ENCODE assay signal across 23 cellular contexts in genomic region chr3:118127992-118128391, GRCh38.
DNase-seq lines count a peak whose midpoint lies in the region; ATAC-seq and TF ChIP-seq lines count a peak whose summit lies in the region.
"Had no signal": no experiment of that assay in that cellular context is flagged by ENCODE, and none has a peak within 500 bp of the region (broad histone marks: within the 10 kb centered on the region; RNA-seq: fewer than 3 reads in every experiment).

No MANE protein-coding gene starts in this region.

- H3K9ac ChIP-seq in HCT116 (ENCODE audit: low read length) = no peak overlapping the region
- H3K9ac ChIP-seq: BLaER1 treated with 17β-estradiol and CSF1 and Interleukin-3, amounts not matched to agents 10 nM and 100 nM had no signal

- H3K9me3 ChIP-seq in HCT116 (ENCODE audit: control insufficient read depth in 1 of 2, insufficient read depth in 1 of 2, low read depth in 1 of 2, low read length in 2 of 2) (no peaks in the 10 kb centered on the region), RWPE2 (ENCODE audit: severe bottlenecking) (no peaks in the 10 kb centered on the region), MG63 (no peaks in the 10 kb centered on the region)
- H3K9me3 ChIP-seq: BE2C; BLaER1 treated with 17β-estradiol and CSF1 and Interleukin-3, amounts not matched to agents 10 nM and 100 nM had no signal

- intact Hi-C loops in HCT116 (cut with micrococcal nuclease) = no loop called here

- ATAC-seq in HCT116 = no peak
- ATAC-seq in RWPE2 (ENCODE audit: low read depth) = no peak
- no peak for ATAC-seq in HG03460 (IDR thresholded peaks at IDR 0.05; ENCODE audit: unreplicated experiment)
- ATAC-seq in HG02571 (IDR thresholded peaks at IDR 0.05; ENCODE audit: unreplicated experiment) = no peak
- ATAC-seq: GM12878 had no signal

- H3K27ac ChIP-seq in HCT116 (ENCODE audit: low read depth, low read length) = no peak overlapping the region
- H3K27ac ChIP-seq in RWPE2 (ENCODE audit: poor library complexity, severe bottlenecking) = peak overlapping the region; percentile 8
- H3K27ac ChIP-seq: 22Rv1; BLaER1 treated with 17β-estradiol and CSF1 and Interleukin-3, amounts not matched to agents 10 nM and 100 nM had no signal

- RAD21 ChIA-PET in HCT116 (lab: Charles Lee; ENCODE audit: low non-redundant PET in 1 of 2, low total read pairs in 2 of 2, uncharacterized antibody in 2 of 2, unreplicated experiment in 2 of 2) = no interaction called here

- H4K20me1 ChIP-seq in HCT116 (ENCODE audit: insufficient read depth) = no peaks in the 10 kb centered on the region
- H4K20me1 ChIP-seq: BLaER1 treated with 17β-estradiol and CSF1 and Interleukin-3, amounts not matched to agents 10 nM and 100 nM had no signal

- no TSS peak for BruUV-seq in HCT116 (replicated peaks; lab: Mats Ljungman, UMichigan)

- DNase-seq in NCI-H446 treated with DMSO at 0.1 percent for 48 hours (lab: John Stamatoyannopoulos, UW) (peak; percentile 31), NCI-H446 (lab: John Stamatoyannopoulos, UW) (no peak), HCT116 (ENCODE audit: low read depth, low spot score) (no peak), NCI-H82 (lab: John Stamatoyannopoulos, UW) (peak; percentile 61), RWPE2 (ENCODE audit: low spot score) (no peak), MG63 (no peak)
- DNase-seq: ACHN; AML-193; BE2C; CD4-positive, alpha-beta T cell; CD8-positive, alpha-beta memory T cell; DMS 273 treated with DMSO at 0.1 percent for 48 hours; DMS79; EL; GDM1; GOT3; H7; HFFc6 had no signal

- TF ChIP-seq CTCF in HCT116 (IDR thresholded peaks at IDR 0.05 in 2 of 3, conservative IDR thresholded peaks at IDR 0.05 in 1 of 3; ENCODE audit: borderline replicate concordance in 1 of 3, insufficient read depth in 1 of 3, low read depth in 2 of 3, low read length in 2 of 3) = no peak
- TF ChIP-seq CTCF in RWPE2 (IDR thresholded peaks at IDR 0.05; ENCODE audit: poor library complexity, severe bottlenecking) = no peak

- CTCF ChIA-PET in HCT116 (lab: Charles Lee) = no interaction called here

- no peaks in the 10 kb centered on the region for H3K27me3 ChIP-seq in HCT116 (ENCODE audit: insufficient read depth, low read length)
- H3K27me3 ChIP-seq in RWPE2 (ENCODE audit: insufficient read depth, poor library complexity, severe bottlenecking) = no peaks in the 10 kb centered on the region
- H3K27me3 ChIP-seq in MG63 = no peaks in the 10 kb centered on the region
- H3K27me3 ChIP-seq: BE2C; BLaER1 treated with 17β-estradiol and CSF1 and Interleukin-3, amounts not matched to agents 10 nM and 100 nM had no signal

- H3K36me3 ChIP-seq in HCT116 (ENCODE audit: control insufficient read depth in 1 of 2, insufficient read depth in 2 of 2, low read length in 2 of 2) (no peaks in the 10 kb centered on the region), RWPE2 (ENCODE audit: low read depth) (no peaks in the 10 kb centered on the region), MG63 (no peaks in the 10 kb centered on the region)
- H3K36me3 ChIP-seq: BE2C; BLaER1 treated with 17β-estradiol and CSF1 and Interleukin-3, amounts not matched to agents 10 nM and 100 nM had no signal

- TF ChIP-seq RAD21 in HCT116 (IDR thresholded peaks at IDR 0.05; ENCODE audit: low read depth) = no peak

- H3K9me2 ChIP-seq in HCT116 (ENCODE audit: insufficient read depth) = 0 out of 2 replicates have a peak, but pooled peaks cover 4% of the 10 kb centered on the region

- no peak for TF ChIP-seq POLR2A in HCT116 (IDR thresholded peaks at IDR 0.05; ENCODE audit: borderline replicate concordance, extremely low read depth, insufficient read depth, insufficient read length)

- H3K4me3 ChIP-seq in HCT116 (replicated peaks in 1 of 2; ENCODE audit: low read depth in 1 of 2, low read length in 2 of 2) = no peak overlapping the region
- no peak overlapping the region for H3K4me3 ChIP-seq in RWPE2 (ENCODE audit: severe bottlenecking)
- H3K4me3 ChIP-seq in MG63 = no peak overlapping the region
- H3K4me3 ChIP-seq: BLaER1 treated with 17β-estradiol and CSF1 and Interleukin-3, amounts not matched to agents 10 nM and 100 nM; GM12878 had no signal

- no peak overlapping the region for H2AFZ ChIP-seq in HCT116 (ENCODE audit: low read depth, low read length, poor library complexity, severe bottlenecking)

- H3K4me1 ChIP-seq in HCT116 (ENCODE audit: control insufficient read depth in 1 of 2, insufficient read depth in 2 of 2, low read length in 2 of 2) (no peaks in the 10 kb centered on the region), RWPE2 (ENCODE audit: insufficient read depth, poor library complexity, severe bottlenecking) (peaks cover 17% of the 10 kb centered on the region)
- H3K4me1 ChIP-seq: BE2C; BLaER1 treated with 17β-estradiol and CSF1 and Interleukin-3, amounts not matched to agents 10 nM and 100 nM had no signal

- no peak overlapping the region for H3K4me2 ChIP-seq in HCT116 (ENCODE audit: low read length)
- H3K4me2 ChIP-seq: BLaER1 treated with 17β-estradiol and CSF1 and Interleukin-3, amounts not matched to agents 10 nM and 100 nM had no signal

- POLR2A ChIA-PET in HCT116 (lab: Charles Lee) = no interaction called here

- no peaks in the 10 kb centered on the region for H3K79me2 ChIP-seq in HCT116 (ENCODE audit: insufficient read depth, low read length)

TF ChIP-seq in HCT116, 20 proteins besides CTCF, POLR2A, EP300 and RAD21:
- peak; percentile 24; the same call in 1 of the 2 replicates for TF ChIP-seq CEBPB (IDR thresholded peaks at IDR 0.05; ENCODE audit: low read depth)
- no peak for TF ChIP-seq POLR2AphosphoS5 (IDR thresholded peaks at IDR 0.05; ENCODE audit: low read depth, low read length)

Comparison
In these comparisons a context has a peak if more than half of its experiments do, and no peak if none do; other contexts are left out.
1. DNase-seq: peak in NCI-H446 treated with DMSO at 0.1 percent for 48 hours (single experiment) and NCI-H82 (single experiment); none in NCI-H446 (0 of 2), HCT116 (single experiment), RWPE2 (single experiment) and MG63 (single experiment).